Comparison of ENCODE assay signal across 8 cellular contexts in the genomic region with DNA sequence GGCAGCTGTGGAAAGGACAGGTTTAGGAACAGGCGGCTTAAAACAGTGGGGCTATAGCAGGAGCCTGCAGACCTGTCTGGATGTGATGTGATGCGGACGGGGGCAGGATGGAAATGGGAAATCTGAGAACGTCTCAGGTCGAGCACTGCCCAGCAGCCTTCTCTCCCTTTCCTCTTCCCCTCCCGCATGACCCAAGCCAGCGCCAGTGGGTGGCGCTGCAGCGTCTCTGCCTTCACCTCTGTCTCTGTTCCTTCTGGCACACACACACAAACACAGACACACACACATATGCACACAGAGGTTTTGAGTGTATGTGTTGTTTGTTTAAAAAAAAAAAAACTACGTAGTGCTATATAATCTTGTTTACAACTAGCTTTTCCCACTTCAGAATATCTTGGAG.
DNase-seq lines count a peak whose midpoint lies in the region; ATAC-seq, FAIRE-seq and TF ChIP-seq lines count a peak whose summit lies in the region.

No MANE protein-coding gene starts in this region.

- WGBS in ovary, 3 donors = 11 to 17% (median 15%) methylated on average over 10 of the region's 10 CpGs

- CTCF ChIA-PET in endothelial cell of umbilical vein (lab: Charles Lee) = interaction anchor here (1.5 kb wide), 1 partner anchor 241 kb away, joined by 3 read pairs; no protein-coding TSS in a partner anchor

- H3K36me3 ChIP-seq in left ventricle myocardium inferior (no peaks in the 10 kb centered on the region), endothelial cell of umbilical vein (ENCODE audit: control insufficient read depth in 2 of 2, extremely low read depth in 1 of 2, insufficient read depth in 2 of 2, low read length in 2 of 2) (no peaks in the 10 kb centered on the region), ovary (no peaks in the 10 kb centered on the region), gastrocnemius medialis (no peaks in the 10 kb centered on the region)

- peak overlapping the region; percentile 30 for H3K4me2 ChIP-seq in endothelial cell of umbilical vein (ENCODE audit: insufficient read depth, low read length)

- no peak for DNase-seq in left ventricle myocardium inferior
- no peak for DNase-seq in cardiac septum (ENCODE audit: low spot score)
- peak; percentile 72 for DNase-seq in NCI-H774 (lab: John Stamatoyannopoulos, UW)
- peak; percentile 30 for DNase-seq in endothelial cell of umbilical vein (ENCODE audit: low read depth, low spot score)
- peak in 4 of 5 donors; percentile 24 to 71 (median 40) for DNase-seq in ovary
- no peak for DNase-seq in OCI-M2 (lab: John Stamatoyannopoulos, UW; ENCODE audit: unreplicated experiment)
- no peak for DNase-seq in gastrocnemius medialis
- no peak for DNase-seq in NCI-H2196 treated with DMSO at 0.1 percent for 48 hours (lab: John Stamatoyannopoulos, UW; ENCODE audit: unreplicated experiment)

- no peaks in the 10 kb centered on the region for H4K20me1 ChIP-seq in endothelial cell of umbilical vein (replicated peaks; ENCODE audit: control insufficient read depth, extremely low read depth, insufficient read depth, low read length)

- in situ Hi-C loops in gastrocnemius medialis (cut with MboI; ENCODE audit: low sequenced_read_pairs in 4 of 4) = no loop called here

- H3K27ac ChIP-seq in left ventricle myocardium inferior (replicated peaks) (no peak overlapping the region), endothelial cell of umbilical vein (ENCODE audit: insufficient read depth, low read depth, low read length) (no peak overlapping the region), ovary (no peak overlapping the region), gastrocnemius medialis (no peak overlapping the region)

- ATAC-seq in gastrocnemius medialis = no peak

- peak overlapping the region; percentile 90 for H2AFZ ChIP-seq in endothelial cell of umbilical vein (ENCODE audit: low read depth, low read length)

- intact Hi-C loops in left ventricle myocardium inferior (cut with micrococcal nuclease) (no loop called here), cardiac septum (cut with DNase I) (no loop called here), endothelial cell of umbilical vein (cut with micrococcal nuclease) (loop anchor here (1.0 kb wide), 1 partner anchor 51 kb away; no protein-coding TSS in a partner anchor), ovary (cut with DNase I) (no loop called here), gastrocnemius medialis (cut with DNase I; ENCODE audit: low total_unique reads) (no loop called here)

- dilution Hi-C loops in endothelial cell of umbilical vein (cut with MboI; ENCODE audit: extremely low pct_ligation_motif_present, low sequenced_read_pairs) = no loop called here

- BruUV-seq in endothelial cell of umbilical vein (replicated peaks; lab: Mats Ljungman, UMichigan) = no TSS peak

- no peaks in the 10 kb centered on the region for H3K9me1 ChIP-seq in endothelial cell of umbilical vein (replicated peaks; ENCODE audit: control insufficient read depth, extremely low read depth, insufficient read depth, low read length)

- no peak overlapping the region for H3K9ac ChIP-seq in endothelial cell of umbilical vein (replicated peaks; ENCODE audit: extremely low read depth, insufficient read depth, low read length)

- TF ChIP-seq EP300 in ovary (IDR thresholded peaks at IDR 0.05) = no peak

- H3K4me3 ChIP-seq in left ventricle myocardium inferior (no peak overlapping the region), endothelial cell of umbilical vein (replicated peaks in 1 of 3; ENCODE audit: insufficient read depth in 1 of 3, low read depth in 1 of 3, low read length in 3 of 3) (no peak overlapping the region), ovary (no peak overlapping the region), gastrocnemius medialis (no peak overlapping the region)

- TF ChIP-seq POLR2A in endothelial cell of umbilical vein (IDR thresholded peaks at IDR 0.05; ENCODE audit: low read depth, low read length) = no peak
- TF ChIP-seq POLR2A in ovary (IDR thresholded peaks at IDR 0.05) = no peak
- TF ChIP-seq POLR2A in gastrocnemius medialis (IDR thresholded peaks at IDR 0.05) = no peak

- H3K4me1 ChIP-seq in left ventricle myocardium inferior (no peaks in the 10 kb centered on the region), endothelial cell of umbilical vein (ENCODE audit: control insufficient read depth, extremely low read depth, insufficient read depth, low read length) (peaks cover 17% of the 10 kb centered on the region), ovary (ENCODE audit: insufficient read depth) (peaks cover 3% of the 10 kb centered on the region), gastrocnemius medialis (no peaks in the 10 kb centered on the region)

- TF ChIP-seq CTCF in left ventricle myocardium inferior (IDR thresholded peaks at IDR 0.05; ENCODE audit: borderline replicate concordance) (peak; percentile 42), endothelial cell of umbilical vein (IDR thresholded peaks at IDR 0.05; ENCODE audit: extremely low read depth in 1 of 2, insufficient read depth in 1 of 2, low read depth in 1 of 2, low read length in 2 of 2) (peak; percentile 50 to 61), ovary (IDR thresholded peaks at IDR 0.05) (no peak), gastrocnemius medialis (IDR thresholded peaks at IDR 0.05 in 4 of 5, conservative IDR thresholded peaks at IDR 0.05 in 1 of 5) (no peak)

- POLR2A ChIA-PET in endothelial cell of umbilical vein (lab: Charles Lee) = no interaction called here

- H3K27me3 ChIP-seq in left ventricle myocardium inferior (ENCODE audit: low read depth) (peaks cover 58% of the 10 kb centered on the region), endothelial cell of umbilical vein (ENCODE audit: control insufficient read depth in 2 of 2, insufficient read depth in 2 of 2, low read length in 2 of 2) (no peaks in the 10 kb centered on the region), ovary (no peaks in the 10 kb centered on the region), gastrocnemius medialis (peaks cover 0 to 8% (median 3%) of the 10 kb centered on the region in 3 donors)

- H3K9me3 ChIP-seq in left ventricle myocardium inferior (replicated peaks) = no peaks in the 10 kb centered on the region
- H3K9me3 ChIP-seq in endothelial cell of umbilical vein (replicated peaks; ENCODE audit: control insufficient read depth, insufficient read depth, low read length) = no peaks in the 10 kb centered on the region
- no peaks in the 10 kb centered on the region for H3K9me3 ChIP-seq in ovary
- H3K9me3 ChIP-seq in gastrocnemius medialis = no peaks in the 10 kb centered on the region

- H3K79me2 ChIP-seq in endothelial cell of umbilical vein (ENCODE audit: control insufficient read depth, insufficient read depth, low read length) = no peaks in the 10 kb centered on the region

- FAIRE-seq in endothelial cell of umbilical vein (lab: Jason Lieb, UNC) = peak; percentile 67

TF ChIP-seq in endothelial cell of umbilical vein, 7 proteins besides CTCF, POLR2A, EP300 and RAD21:
- TF ChIP-seq POLR2AphosphoS5 (IDR thresholded peaks at IDR 0.05; ENCODE audit: insufficient read depth, low read depth, low read length) (no peak), EZH2 (IDR thresholded peaks at IDR 0.05; ENCODE audit: borderline replicate concordance, low read depth, low read length, severe bottlenecking) (no peak), JUN (IDR thresholded peaks at IDR 0.05; ENCODE audit: borderline replicate concordance, insufficient read depth, insufficient read length, low read depth) (no peak), GATA2 (IDR thresholded peaks at IDR 0.05; ENCODE audit: insufficient read depth, insufficient read length, low read depth, low read length) (no peak), MYC (IDR thresholded peaks at IDR 0.05; ENCODE audit: low read depth, low read length) (no peak), FOS (IDR thresholded peaks at IDR 0.05; ENCODE audit: borderline replicate concordance, insufficient read depth, low read length) (no peak)
- TF ChIP-seq, protein P1, sequence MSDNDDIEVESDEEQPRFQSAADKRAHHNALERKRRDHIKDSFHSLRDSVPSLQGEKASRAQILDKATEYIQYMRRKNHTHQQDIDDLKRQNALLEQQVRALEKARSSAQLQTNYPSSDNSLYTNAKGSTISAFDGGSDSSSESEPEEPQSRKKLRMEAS (IDR thresholded peaks at IDR 0.05; ENCODE audit: insufficient read depth, insufficient read length) = no peak

Comparison
In these comparisons a context has a peak if more than half of its experiments do, and no peak if none do; other contexts are left out.
1. DNase-seq: peak in NCI-H774 (single experiment), endothelial cell of umbilical vein (single experiment) and ovary (4 of 5); none in left ventricle myocardium inferior (single experiment), cardiac septum (single experiment), OCI-M2 (single experiment), gastrocnemius medialis (0 of 2) and NCI-H2196 treated with DMSO at 0.1 percent for 48 hours (single experiment).
2. CTCF ChIP-seq: peak in left ventricle myocardium inferior (single experiment) and endothelial cell of umbilical vein (2 of 2); none in ovary (0 of 3) and gastrocnemius medialis (0 of 5).